Comparison of ENCODE assay signal across 8 cellular contexts in genomic region chr1:77978969-77979838, GRCh38. TPM values are rescaled to one million over a fixed set of nuclear protein-coding genes. Genes with fewer than 3 reads are reported as not detected.
DNase-seq lines count a peak whose midpoint lies in the region; ATAC-seq lines count a peak whose summit lies in the region.

Gene FUBP1 (minus strand): TSS chr1:77979072. CDS start chr1:77979004, 68 bp downstream.

- DNase-seq in EH (ENCODE audit: low read depth) (peak; percentile 99), GM23248 (peak; percentile 100), Kasumi-1 (lab: John Stamatoyannopoulos, UW) (peak; percentile 100), RKO (ENCODE audit: low spot score) (peak; percentile 99), fibroblast of peridontal ligament (ENCODE audit: extremely low read depth) (peak; percentile 100)
- DNase-seq in activated T-helper 1 cell treated with anti-CD3 and anti-CD28 coated beads, Interleukin-12 subunit alpha, Interleukin-12 subunit beta, Interleukin-2, Interleukin-4 antibody, amounts not matched to agents 30 ng/mL and 10 ng/mL and 1 ng/mL, durations not matched to agents 14 hours and 24 hours and 36 hours (ENCODE audit: low spot score), result peak; percentile 96
- peak; percentile 96 for DNase-seq in natural killer cell treated with Interleukin-12 subunit alpha and Interleukin-12 subunit beta and Interleukin-15 and Interleukin-18, amount 100 ng/mL, for 72 hours (ENCODE audit: low spot score)
- peak; percentile 91 for DNase-seq in stimulated activated naive CD8-positive, alpha-beta T cell treated with anti-CD3 and anti-CD28 coated beads, Interleukin-15, Interleukin-2, amounts not matched to agents 100 U/mL and 50 U/mL, for 24 hours

- ATAC-seq in natural killer cell treated with Interleukin-12 subunit alpha and Interleukin-12 subunit beta and Interleukin-15 and Interleukin-18, amount 100 ng/mL, for 72 hours, result peak; percentile 87 to 90
- peak; percentile 82 for ATAC-seq in stimulated activated naive CD8-positive, alpha-beta T cell treated with anti-CD3 and anti-CD28 coated beads, Interleukin-15, Interleukin-2, amounts not matched to agents 100 U/mL and 50 U/mL, for 24 hours

- peaks cover 91% of the 10 kb centered on the region for H3K79me2 ChIP-seq in GM23248 (ENCODE audit: insufficient read depth)

- peaks cover 25% of the 10 kb centered on the region for H3K36me3 Mint-ChIP-seq in activated T-helper 1 cell treated with anti-CD3 and anti-CD28 coated beads, Interleukin-12 subunit alpha, Interleukin-12 subunit beta, Interleukin-2, Interleukin-4 antibody, amounts not matched to agents 30 ng/mL and 10 ng/mL and 1 ng/mL, durations not matched to agents 14 hours and 24 hours and 36 hours (ENCODE audit: low read depth)
- H3K36me3 Mint-ChIP-seq in natural killer cell treated with Interleukin-12 subunit alpha and Interleukin-12 subunit beta and Interleukin-15 and Interleukin-18, amount 100 ng/mL, for 72 hours, result peaks cover 15% of the 10 kb centered on the region

- no peak within 1 kb of the TSS for H3K4me3 Mint-ChIP-seq in activated T-helper 1 cell treated with anti-CD3 and anti-CD28 coated beads, Interleukin-12 subunit alpha, Interleukin-12 subunit beta, Interleukin-2, Interleukin-4 antibody, amounts not matched to agents 30 ng/mL and 10 ng/mL and 1 ng/mL, durations not matched to agents 14 hours and 24 hours and 36 hours
- no peak within 1 kb of the TSS for H3K4me3 Mint-ChIP-seq in natural killer cell treated with Interleukin-12 subunit alpha and Interleukin-12 subunit beta and Interleukin-15 and Interleukin-18, amount 100 ng/mL, for 72 hours

- peaks cover 22% of the 10 kb centered on the region; the same call in 1 of the 2 replicates for H4K20me1 ChIP-seq in GM23248 (ENCODE audit: insufficient read depth)

- H3K36me3 ChIP-seq in GM23248 (ENCODE audit: low read depth), result peaks cover 8% of the 10 kb centered on the region; the same call in 1 of the 2 replicates

- H3K27me3 Mint-ChIP-seq in activated T-helper 1 cell treated with anti-CD3 and anti-CD28 coated beads, Interleukin-12 subunit alpha, Interleukin-12 subunit beta, Interleukin-2, Interleukin-4 antibody, amounts not matched to agents 30 ng/mL and 10 ng/mL and 1 ng/mL, durations not matched to agents 14 hours and 24 hours and 36 hours (ENCODE audit: insufficient read depth), result no peaks in the 10 kb centered on the region
- H3K27me3 Mint-ChIP-seq in natural killer cell treated with Interleukin-12 subunit alpha and Interleukin-12 subunit beta and Interleukin-15 and Interleukin-18, amount 100 ng/mL, for 72 hours, result no peaks in the 10 kb centered on the region

- no peaks in the 10 kb centered on the region for H3K9me3 ChIP-seq in GM23248 (ENCODE audit: low read depth)

- H3K4me2 ChIP-seq in GM23248 (ENCODE audit: unreplicated experiment), result peak within 1 kb of the TSS; percentile 93

- H3K4me1 Mint-ChIP-seq in activated T-helper 1 cell treated with anti-CD3 and anti-CD28 coated beads, Interleukin-12 subunit alpha, Interleukin-12 subunit beta, Interleukin-2, Interleukin-4 antibody, amounts not matched to agents 30 ng/mL and 10 ng/mL and 1 ng/mL, durations not matched to agents 14 hours and 24 hours and 36 hours (ENCODE audit: low read depth), result peaks cover 52% of the 10 kb centered on the region
- peaks cover 24 to 27% of the 10 kb centered on the region in 2 donors for H3K4me1 Mint-ChIP-seq in natural killer cell treated with Interleukin-12 subunit alpha and Interleukin-12 subunit beta and Interleukin-15 and Interleukin-18, amount 100 ng/mL, for 72 hours (ENCODE audit: low read depth in 2 of 2)

- H3K4me1 ChIP-seq in GM23248 (ENCODE audit: insufficient read depth), result peaks cover 42% of the 10 kb centered on the region

- peak within 1 kb of the TSS; percentile 96 for H3K4me3 ChIP-seq in GM23248

- no peak within 1 kb of the TSS for H3K27ac Mint-ChIP-seq in activated T-helper 1 cell treated with anti-CD3 and anti-CD28 coated beads, Interleukin-12 subunit alpha, Interleukin-12 subunit beta, Interleukin-2, Interleukin-4 antibody, amounts not matched to agents 30 ng/mL and 10 ng/mL and 1 ng/mL, durations not matched to agents 14 hours and 24 hours and 36 hours
- no peak within 1 kb of the TSS for H3K27ac Mint-ChIP-seq in natural killer cell treated with Interleukin-12 subunit alpha and Interleukin-12 subunit beta and Interleukin-15 and Interleukin-18, amount 100 ng/mL, for 72 hours

- H3K27ac ChIP-seq in GM23248, result peak within 1 kb of the TSS; percentile 98

- in situ Hi-C loops in GM23248 (cut with MboI), result loop anchor here (10.0 kb wide), 1 partner anchor 136 kb away; no protein-coding TSS in a partner anchor

- WGBS in GM23248 (ENCODE audit: low coverage in 1 of 2, low lambda C conversion rate in 2 of 2, missing lambda C conversion rate in 2 of 2), 2 experiments, result 0% methylated on average over 55 to 57 of the region's 57 CpGs

- H3F3A ChIP-seq in GM23248 (ENCODE audit: insufficient read depth), result peaks cover 42% of the 10 kb centered on the region

- intact Hi-C loops in activated T-helper 1 cell treated with anti-CD3 and anti-CD28 coated beads, Interleukin-12 subunit alpha, Interleukin-12 subunit beta, Interleukin-2, Interleukin-4 antibody, amounts not matched to agents 30 ng/mL and 10 ng/mL and 1 ng/mL, durations not matched to agents 14 hours and 24 hours and 36 hours (cut with micrococcal nuclease), result loop anchor here (1.0 to 10.0 kb wide), 9 partner anchors 10 to 1714 kb away; partner anchors contain the start of genes DNAJB4, IFI44L, MIGA1 and USP33

- H3K9me3 Mint-ChIP-seq in activated T-helper 1 cell treated with anti-CD3 and anti-CD28 coated beads, Interleukin-12 subunit alpha, Interleukin-12 subunit beta, Interleukin-2, Interleukin-4 antibody, amounts not matched to agents 30 ng/mL and 10 ng/mL and 1 ng/mL, durations not matched to agents 14 hours and 24 hours and 36 hours, result no peaks in the 10 kb centered on the region
- H3K9me3 Mint-ChIP-seq in natural killer cell treated with Interleukin-12 subunit alpha and Interleukin-12 subunit beta and Interleukin-15 and Interleukin-18, amount 100 ng/mL, for 72 hours, result no peaks in the 10 kb centered on the region

- peak within 1 kb of the TSS; percentile 99 for H3K9ac ChIP-seq in GM23248

- H3K9me2 ChIP-seq in GM23248 (ENCODE audit: insufficient read depth), result no peaks in the 10 kb centered on the region

- no peaks in the 10 kb centered on the region for H3K27me3 ChIP-seq in GM23248 (replicated peaks; ENCODE audit: insufficient read depth)

- peak within 1 kb of the TSS; percentile 81 for H2AFZ ChIP-seq in GM23248

RNA-seq across cellular contexts. Expression of gene FUBP1, which starts in this region (rescaled TPM):
- 59.1 and 69.9 TPM in 2 replicates for total RNA-seq in GM23248 (2014; rRNA removed; shearing (Covaris generic))
- 48.4 and 52.2 TPM in 2 replicates for polyA plus RNA-seq in GM23248 (2016; fragmentation: Nextera tagmentation; extraction: Ambion mirVana)
- 268 and 278 TPM in 2 replicates for total RNA-seq in activated T-helper 1 cell treated with anti-CD3 and anti-CD28 coated beads, Interleukin-12 subunit alpha, Interleukin-12 subunit beta, Interleukin-2, Interleukin-4 antibody, amounts not matched to agents 30 ng/mL and 10 ng/mL and 1 ng/mL, durations not matched to agents 14 hours and 24 hours and 36 hours
- 100 to 1,000 TPM; 181 to 204 TPM for total RNA-seq in natural killer cell treated with Interleukin-12 subunit alpha and Interleukin-12 subunit beta and Interleukin-15 and Interleukin-18, amount 100 ng/mL, for 72 hours

Comparison
In these comparisons a context has a peak if more than half of its experiments do, and no peak if none do; other contexts are left out.
1. Peak in every context shown above with its lines: DNase-seq, ATAC-seq, H3K4me3 ChIP-seq and H3K27ac ChIP-seq.